ENCODE assay signal across 15 cellular contexts in genomic region chr7:134792968-134793367, GRCh38. TPM values are rescaled to one million over a fixed set of nuclear protein-coding genes. Genes with fewer than 3 reads are reported as not detected.
DNase-seq lines count a peak whose midpoint lies in the region; ATAC-seq and TF ChIP-seq lines count a peak whose summit lies in the region.
"Had no signal": no experiment of that assay in that cellular context is flagged by ENCODE, and none has a peak within 500 bp of the region (broad histone marks: within the 10 kb centered on the region; RNA-seq: fewer than 3 reads in every experiment).

No MANE protein-coding gene starts in this region.

- H3K9me3 Mint-ChIP-seq in endothelial cell (ENCODE audit: unreplicated experiment): peaks cover 4% of the 10 kb centered on the region

- peak; percentile 22; the same call in 2 of the 3 replicates for ATAC-seq in RWPE2 (ENCODE audit: low read depth)
- ATAC-seq in GM18519 (IDR thresholded peaks at IDR 0.05; ENCODE audit: low FRiP score, unreplicated experiment): no peak
- ATAC-seq: activated naive CD4-positive, alpha-beta T cell treated with anti-CD3 and anti-CD28 coated beads, Interleukin-2, amount 50 U/mL, for 72 hours; natural killer cell had no signal

- H3K27me3 ChIP-seq in RWPE2 (ENCODE audit: insufficient read depth, poor library complexity, severe bottlenecking) (no peaks in the 10 kb centered on the region), tibial artery (no peaks in the 10 kb centered on the region)

- intact Hi-C loops in tibial artery (cut with DNase I; ENCODE audit: low total_unique reads): no loop called here

- H3K27ac ChIP-seq in RWPE2 (ENCODE audit: poor library complexity, severe bottlenecking) (peak overlapping the region; percentile 22), tibial artery (peak overlapping the region; percentile 89 to 94)

- peaks cover 39% of the 10 kb centered on the region for H3K36me3 ChIP-seq in RWPE2 (ENCODE audit: low read depth)
- no peaks in the 10 kb centered on the region for H3K36me3 ChIP-seq in tibial artery

- peaks cover 25% of the 10 kb centered on the region for H3K4me1 Mint-ChIP-seq in endothelial cell (ENCODE audit: unreplicated experiment)
- H3K4me1 Mint-ChIP-seq: natural killer cell had no signal

- H3K4me1 ChIP-seq in RWPE2 (ENCODE audit: insufficient read depth, poor library complexity, severe bottlenecking): peaks cover 7% of the 10 kb centered on the region
- peaks cover 0 to 100% (median 66%) of the 10 kb centered on the region in 4 donors for H3K4me1 ChIP-seq in tibial artery

- no peak for TF ChIP-seq CTCF in RWPE2 (IDR thresholded peaks at IDR 0.05; ENCODE audit: poor library complexity, severe bottlenecking)
- no peak for TF ChIP-seq CTCF in endothelial cell (IDR thresholded peaks at IDR 0.05; ENCODE audit: unreplicated experiment)
- TF ChIP-seq CTCF in tibial artery (IDR thresholded peaks at IDR 0.05): no peak

- H3K9me3 ChIP-seq in RWPE2 (ENCODE audit: severe bottlenecking) (no peaks in the 10 kb centered on the region), tibial artery (no peaks in the 10 kb centered on the region)

- H3K36me3 Mint-ChIP-seq in endothelial cell (ENCODE audit: low read depth, unreplicated experiment): peaks cover 35% of the 10 kb centered on the region
- H3K36me3 Mint-ChIP-seq: natural killer cell had no signal

- peak overlapping the region; percentile 1 for H3K4me3 Mint-ChIP-seq in endothelial cell (ENCODE audit: unreplicated experiment)
- H3K4me3 Mint-ChIP-seq: CD4-positive, alpha-beta T cell; natural killer cell had no signal

- DNase-seq in RWPE2 (ENCODE audit: low spot score) (no peak), endothelial cell (ENCODE audit: low spot score) (no peak), hepatic stellate cell (ENCODE audit: low spot score) (peak; percentile 55), tibial artery (peak; percentile 45 to 91), NCI-H1436 treated with DMSO at 0.1 percent for 48 hours (lab: John Stamatoyannopoulos, UW) (no peak), globus pallidus (ENCODE audit: low spot score) (no peak)
- no peak for DNase-seq in activated CD4-positive, CD25-positive, alpha-beta regulatory T cell (lab: John Stamatoyannopoulos, UW)
- DNase-seq: CD4-positive, alpha-beta T cell; cortex of kidney; foreskin fibroblast; natural killer cell; NCI-H1092 treated with DMSO at 0.1 percent for 48 hours; NCI-H446 had no signal

- H3K27me3 Mint-ChIP-seq in endothelial cell (ENCODE audit: unreplicated experiment): peaks cover 5% of the 10 kb centered on the region
- H3K27me3 Mint-ChIP-seq: CD4-positive, alpha-beta T cell had no signal

- no peak overlapping the region for H3K4me3 ChIP-seq in RWPE2 (ENCODE audit: severe bottlenecking)
- peak overlapping the region in 1 of 2 donors; percentile 21 for H3K4me3 ChIP-seq in tibial artery

- H3K27ac Mint-ChIP-seq in endothelial cell (ENCODE audit: unreplicated experiment): no peak overlapping the region
- H3K27ac Mint-ChIP-seq: activated naive CD4-positive, alpha-beta T cell treated with anti-CD3 and anti-CD28 coated beads, Interleukin-2, amount 50 U/mL, for 72 hours; CD4-positive, alpha-beta T cell; natural killer cell had no signal

RNA-seq across cellular contexts. Expression of gene CALD1, which starts 13.5 kb away (rescaled TPM):
- 230 TPM for total RNA-seq in endothelial cell (ENCODE audit: unreplicated experiment)

Comparison
In these comparisons a context has a peak if more than half of its experiments do, and no peak if none do; other contexts are left out.
1. DNase-seq: peak in hepatic stellate cell (single experiment) and tibial artery (2 of 2); none in RWPE2 (single experiment), endothelial cell (single experiment), activated CD4-positive, CD25-positive, alpha-beta regulatory T cell (0 of 4), NCI-H1436 treated with DMSO at 0.1 percent for 48 hours (single experiment) and globus pallidus (single experiment).